ENCODE assay signal across 1 cellular context in genomic region chr10:70317272-70317942, GRCh38.
TF ChIP-seq lines count a peak whose summit lies in the region.

No MANE protein-coding gene starts in this region.

TF ChIP-seq in HepG2, 621 proteins besides CTCF, POLR2A, EP300 and RAD21 (continued from another document):
- TF ChIP-seq ZNF276 (CRISPR knock-in tag; IDR thresholded peaks at IDR 0.05; ENCODE audit: low read depth), result no peak
- no peak for TF ChIP-seq NCOA1 (CRISPR knock-in tag; IDR thresholded peaks at IDR 0.05)
- TF ChIP-seq CEBPG (CRISPR knock-in tag; IDR thresholded peaks at IDR 0.05), result peak; percentile 42; the same call in 1 of the 2 replicates
- no peak for TF ChIP-seq GRHL1 (CRISPR knock-in tag; conservative IDR thresholded peaks at IDR 0.05)
- 0 out of 2 replicates have a peak, but pooled peaks have one; percentile 33 for TF ChIP-seq SP4 (CRISPR knock-in tag; IDR thresholded peaks at IDR 0.05)
- TF ChIP-seq ZNF543 (CRISPR knock-in tag; IDR thresholded peaks at IDR 0.05), result no peak
- no peak for TF ChIP-seq E2F1 (CRISPR knock-in tag; IDR thresholded peaks at IDR 0.05)
- TF ChIP-seq FOXJ3 (CRISPR knock-in tag; IDR thresholded peaks at IDR 0.05; ENCODE audit: borderline replicate concordance), result no peak
- TF ChIP-seq ZNF761 (CRISPR knock-in tag; conservative IDR thresholded peaks at IDR 0.05), result no peak
- TF ChIP-seq RXRA (CRISPR knock-in tag; IDR thresholded peaks at IDR 0.05), result no peak; the same call in 1 of the 2 replicates
- TF ChIP-seq TAF1 (CRISPR knock-in tag; IDR thresholded peaks at IDR 0.05), result no peak
- TF ChIP-seq GFI1 (CRISPR knock-in tag; IDR thresholded peaks at IDR 0.05; ENCODE audit: borderline replicate concordance), result 0 out of 2 replicates have a peak, but pooled peaks have one; percentile 20
- 0 out of 2 replicates have a peak, but pooled peaks have one; percentile 1 for TF ChIP-seq ARID4A (CRISPR knock-in tag; IDR thresholded peaks at IDR 0.05; ENCODE audit: borderline replicate concordance)
- TF ChIP-seq LCORL (IDR thresholded peaks at IDR 0.05), result no peak
- TF ChIP-seq LCORL (CRISPR knock-in tag; IDR thresholded peaks at IDR 0.05), result no peak
- TF ChIP-seq ZSCAN21 (CRISPR knock-in tag; IDR thresholded peaks at IDR 0.05; ENCODE audit: borderline replicate concordance), result no peak
- no peak for TF ChIP-seq ZNF740 (CRISPR knock-in tag; IDR thresholded peaks at IDR 0.05)
- no peak for TF ChIP-seq ZNF333 (CRISPR knock-in tag; IDR thresholded peaks at IDR 0.05; ENCODE audit: borderline replicate concordance)
- TF ChIP-seq PATZ1 (CRISPR knock-in tag; IDR thresholded peaks at IDR 0.05), result no peak
- no peak for TF ChIP-seq HNRNPLL (IDR thresholded peaks at IDR 0.05; ENCODE audit: low read depth, low read length, poor library complexity, severe bottlenecking)
- no peak for TF ChIP-seq MXI1 (IDR thresholded peaks at IDR 0.05; ENCODE audit: borderline replicate concordance, low read depth, low read length)
- no peak for TF ChIP-seq ZNF562 (CRISPR knock-in tag; IDR thresholded peaks at IDR 0.05; ENCODE audit: borderline replicate concordance)
- peak; percentile 30; the same call in 1 of the 2 replicates for TF ChIP-seq CEBPB (IDR thresholded peaks at IDR 0.05; ENCODE audit: borderline replicate concordance, low read depth, low read length)
- no peak for TF ChIP-seq ONECUT2 (CRISPR knock-in tag; IDR thresholded peaks at IDR 0.05)
- no peak; the same call in 1 of the 2 replicates for TF ChIP-seq IKZF5 (CRISPR knock-in tag; IDR thresholded peaks at IDR 0.05)
- TF ChIP-seq ZBTB25 (CRISPR knock-in tag; IDR thresholded peaks at IDR 0.05), result no peak
- TF ChIP-seq AGO1 (IDR thresholded peaks at IDR 0.05; ENCODE audit: low read depth, low read length, poor library complexity, severe bottlenecking), result no peak
- TF ChIP-seq ZNF556 (CRISPR knock-in tag; IDR thresholded peaks at IDR 0.05; ENCODE audit: borderline replicate concordance), result no peak
- TF ChIP-seq TFDP1 (CRISPR knock-in tag; IDR thresholded peaks at IDR 0.05; ENCODE audit: borderline replicate concordance), result no peak
- TF ChIP-seq RARA (CRISPR knock-in tag; IDR thresholded peaks at IDR 0.05), result peak; percentile 88
